ENCODE assay signal across 11 cellular contexts in the genomic region with DNA sequence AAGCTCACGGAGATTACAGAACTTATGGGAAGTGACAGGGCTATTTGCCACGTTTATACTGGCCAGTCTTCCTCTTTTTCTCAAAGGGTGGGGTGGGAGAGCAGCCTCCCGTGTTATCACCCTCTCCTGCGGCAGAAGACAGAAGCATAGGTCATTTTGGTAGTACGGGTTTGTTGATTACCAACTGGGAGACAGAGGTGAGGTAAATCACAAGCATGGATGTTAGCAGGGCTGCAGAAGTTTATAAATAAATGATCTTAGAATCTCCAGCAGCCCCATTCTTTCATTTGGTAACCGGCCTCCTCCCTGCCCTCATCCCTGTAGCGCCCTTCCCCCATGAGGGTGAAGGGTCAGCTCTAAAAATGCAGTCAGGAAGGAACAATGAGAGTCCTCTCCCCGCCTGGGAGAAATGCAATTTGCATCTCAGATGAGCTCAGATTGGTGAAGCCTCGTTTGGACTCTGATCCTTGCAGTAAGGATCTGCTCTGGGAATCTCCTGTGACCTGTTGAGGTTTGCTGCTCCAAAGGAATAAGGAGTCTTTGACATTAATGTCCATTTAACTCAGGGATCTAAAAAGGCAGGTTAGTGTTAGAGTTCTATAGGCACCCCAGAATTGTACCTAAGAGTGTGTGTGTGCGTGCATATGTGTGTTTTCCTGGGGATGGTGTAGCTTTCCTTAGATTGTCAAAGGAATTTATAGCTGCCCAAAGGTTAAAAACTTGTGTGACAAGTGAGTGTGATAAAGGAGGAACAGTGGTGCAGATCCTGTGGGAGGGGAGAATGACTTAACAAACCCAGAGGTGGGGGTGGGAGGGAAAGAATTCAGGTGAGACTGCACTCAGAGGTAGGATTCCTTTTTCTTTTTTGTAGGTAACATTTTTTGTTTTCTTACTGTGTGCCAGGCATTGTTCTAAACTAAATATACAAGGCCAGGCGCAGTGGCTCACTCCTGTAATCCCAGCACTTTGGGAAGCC. TPM values are rescaled to one million over a fixed set of nuclear protein-coding genes. Genes with fewer than 3 reads are reported as not detected.
DNase-seq lines count a peak whose midpoint lies in the region; ATAC-seq and TF ChIP-seq lines count a peak whose summit lies in the region.
"Had no signal": no experiment of that assay in that cellular context is flagged by ENCODE, and none has a peak within 500 bp of the region (broad histone marks: within the 10 kb centered on the region; RNA-seq: fewer than 3 reads in every experiment).

No MANE protein-coding gene starts in this region.

- H2AFZ ChIP-seq in GM23248: peak overlapping the region; percentile 98
- H2AFZ ChIP-seq in parathyroid adenoma: peak overlapping the region; percentile 64

- ATAC-seq in left cardiac atrium: peak; percentile 42 to 52
- no peak for ATAC-seq in HG03442 (IDR thresholded peaks at IDR 0.05; ENCODE audit: unreplicated experiment)
- no peak for ATAC-seq in GM19023 (IDR thresholded peaks at IDR 0.05; ENCODE audit: unreplicated experiment)

- no peak overlapping the region for H3K27ac ChIP-seq in GM23248
- peak overlapping the region; percentile 56 for H3K27ac ChIP-seq in SJCRH30
- H3K27ac ChIP-seq in parathyroid adenoma: no peak overlapping the region
- H3K27ac ChIP-seq: brain microvascular endothelial cell had no signal

- H3K9me3 ChIP-seq in GM23248 (ENCODE audit: low read depth) (no peaks in the 10 kb centered on the region), SJCRH30 (replicated peaks) (no peaks in the 10 kb centered on the region), parathyroid adenoma (ENCODE audit: control insufficient read depth, low read length) (no peaks in the 10 kb centered on the region)

- H3K4me3 ChIP-seq in GM23248: peak overlapping the region; percentile 56
- peak overlapping the region; percentile 53 for H3K4me3 ChIP-seq in SJCRH30
- peak overlapping the region; percentile 45 for H3K4me3 ChIP-seq in parathyroid adenoma (ENCODE audit: low read depth, low read length)

- H3K9me2 ChIP-seq in GM23248 (ENCODE audit: insufficient read depth): no peaks in the 10 kb centered on the region

- peak overlapping the region; percentile 69 for H3K4me2 ChIP-seq in GM23248 (ENCODE audit: unreplicated experiment)
- peak overlapping the region; percentile 64 for H3K4me2 ChIP-seq in parathyroid adenoma (ENCODE audit: low read length)

- DNase-seq in GM23248: no peak
- DNase-seq in SJCRH30: peak in 1 of 2 experiments; percentile 27
- no peak for DNase-seq in left cardiac atrium
- no peak for DNase-seq in middle frontal gyrus (ENCODE audit: extremely low spot score, low spot score)
- DNase-seq in dedifferentiated amniotic fluid mesenchymal stem cell (ENCODE audit: extremely low spot score): no peak
- DNase-seq: KG1, occipital lobe had no signal

- H3K4me1 ChIP-seq in GM23248 (ENCODE audit: insufficient read depth) (peaks cover 7% of the 10 kb centered on the region; the same call in 1 of the 2 replicates), SJCRH30 (no peaks in the 10 kb centered on the region; the same call in 1 of the 2 replicates), parathyroid adenoma (peaks cover 3% of the 10 kb centered on the region)

- no peaks in the 10 kb centered on the region for H4K20me1 ChIP-seq in GM23248 (ENCODE audit: insufficient read depth)

- WGBS in GM23248 (ENCODE audit: low coverage in 1 of 2, low lambda C conversion rate in 2 of 2, missing lambda C conversion rate in 2 of 2), 2 experiments: 71% methylated on average over 11 of the region's 11 CpGs

- intact Hi-C loops in left cardiac atrium (cut with DNase I): no loop called here

- no peaks in the 10 kb centered on the region for H3K79me2 ChIP-seq in GM23248 (ENCODE audit: insufficient read depth)
- H3K79me2 ChIP-seq in parathyroid adenoma: no peaks in the 10 kb centered on the region

- H3F3A ChIP-seq in GM23248 (ENCODE audit: insufficient read depth): peaks cover 7% of the 10 kb centered on the region; the same call in 1 of the 2 replicates

- no peaks in the 10 kb centered on the region for H3K36me3 ChIP-seq in GM23248 (ENCODE audit: low read depth)
- no peaks in the 10 kb centered on the region for H3K36me3 ChIP-seq in SJCRH30
- no peaks in the 10 kb centered on the region for H3K36me3 ChIP-seq in parathyroid adenoma (ENCODE audit: control insufficient read depth, insufficient read depth, low read length)
- H3K36me3 ChIP-seq: brain microvascular endothelial cell had no signal

- in situ Hi-C loops in GM23248 (cut with MboI): no loop called here

- no peaks in the 10 kb centered on the region for H3K27me3 ChIP-seq in GM23248 (replicated peaks; ENCODE audit: insufficient read depth)
- H3K27me3 ChIP-seq in SJCRH30: no peaks in the 10 kb centered on the region
- no peaks in the 10 kb centered on the region for H3K27me3 ChIP-seq in parathyroid adenoma (ENCODE audit: control insufficient read depth, insufficient read depth, low read length)
- H3K27me3 ChIP-seq: brain microvascular endothelial cell had no signal

- peak overlapping the region; percentile 57 for H3K9ac ChIP-seq in GM23248
- H3K9ac ChIP-seq in parathyroid adenoma: no peak overlapping the region

- no peak for TF ChIP-seq CTCF in parathyroid adenoma (IDR thresholded peaks at IDR 0.05)

RNA-seq across cellular contexts. Expression of a gene that starts 45.0 kb away (rescaled TPM):
- total RNA-seq in GM23248 (2014; rRNA removed; shearing (Covaris generic)): 8.7 and 10.4 TPM in 2 replicates
- 14.4 and 14.7 TPM in 2 replicates for polyA plus RNA-seq in GM23248 (2016; fragmentation: Nextera tagmentation; extraction: Ambion mirVana)
- total RNA-seq in SJCRH30 (2014; rRNA removed; shearing (Covaris generic)): 87.6 and 105 TPM in 2 replicates
- total RNA-seq in left cardiac atrium: 10 to 100 TPM; 13.5 to 26.0 TPM

Comparison
In these comparisons a context has a peak if more than half of its experiments do, and no peak if none do; other contexts are left out.
1. ATAC-seq: peak in left cardiac atrium (2 of 2); none in HG03442 (single experiment) and GM19023 (single experiment).
2. Peak in every context shown above with its lines, with median percentiles within 50 percentile points of each other: H3K4me3 ChIP-seq.